Comparison of ENCODE assay signal across 12 cellular contexts in genomic region chr2:40282428-40282827, GRCh38.
DNase-seq lines count a peak whose midpoint lies in the region; ATAC-seq, FAIRE-seq and TF ChIP-seq lines count a peak whose summit lies in the region.
"Had no signal": no experiment of that assay in that cellular context is flagged by ENCODE, and none has a peak within 500 bp of the region (broad histone marks: within the 10 kb centered on the region; RNA-seq: fewer than 3 reads in every experiment).

No MANE protein-coding gene starts in this region.

- peak overlapping the region in 1 of 3 donors; percentile 48 for H3K27ac Mint-ChIP-seq in IgD-negative memory B cell
- H3K27ac Mint-ChIP-seq in activated CD4-positive, alpha-beta memory T cell treated with anti-CD3 and anti-CD28 coated beads for 36 hours, result no peak overlapping the region
- H3K27ac Mint-ChIP-seq: activated naive CD4-positive, alpha-beta T cell treated with anti-CD3 and anti-CD28 coated beads, Interleukin-2, amount 50 U/mL, for 72 hours; stimulated activated naive CD8-positive, alpha-beta T cell treated with anti-CD3 and anti-CD28 coated beads, Interleukin-15, Interleukin-2, amounts not matched to agents 100 ng/mL and 50 ng/mL, for 24 hours had no signal

- TF ChIP-seq CTCF in heart left ventricle (IDR thresholded peaks at IDR 0.05), result no peak

- H3K9ac ChIP-seq in subcutaneous abdominal adipose tissue (ENCODE audit: low read length in 5 of 5), result peak overlapping the region in 1 of 5 donors; percentile 40

- H3K9me3 ChIP-seq in heart left ventricle (no peaks in the 10 kb centered on the region), subcutaneous abdominal adipose tissue (ENCODE audit: control insufficient read depth in 5 of 5, low read length in 5 of 5) (no peaks in the 10 kb centered on the region)

- WGBS in heart left ventricle, 4 donors, result 26 to 42% (median 34%) methylated on average over 7 of the region's 7 CpGs

- intact Hi-C loops in heart left ventricle (cut with DNase I), result loop anchor here in 2 of 10 donors (10.0 kb wide), 2 partner anchors 162 to 172 kb away; partner anchors contain the start of gene SLC8A1 (in 1 of the 2)
- intact Hi-C loops in activated CD4-positive, alpha-beta memory T cell treated with anti-CD3 and anti-CD28 coated beads for 36 hours (cut with micrococcal nuclease), result no loop called here

- CTCF ChIA-PET in activated CD4-positive, alpha-beta memory T cell treated with anti-CD3 and anti-CD28 coated beads for 36 hours (lab: Charles Lee), result no interaction called here

- H3K36me3 ChIP-seq in heart left ventricle (no peaks in the 10 kb centered on the region), subcutaneous abdominal adipose tissue (ENCODE audit: control insufficient read depth in 5 of 5, insufficient read depth in 5 of 5, low read length in 5 of 5) (no peaks in the 10 kb centered on the region)

- H3K27me3 Mint-ChIP-seq in IgD-negative memory B cell, result no peaks in the 10 kb centered on the region
- H3K27me3 Mint-ChIP-seq in activated CD4-positive, alpha-beta memory T cell treated with anti-CD3 and anti-CD28 coated beads for 36 hours, result no peaks in the 10 kb centered on the region
- H3K27me3 Mint-ChIP-seq: stimulated activated naive CD8-positive, alpha-beta T cell treated with anti-CD3 and anti-CD28 coated beads, Interleukin-15, Interleukin-2, amounts not matched to agents 100 ng/mL and 50 ng/mL, for 24 hours had no signal

- H3K9me3 Mint-ChIP-seq in IgD-negative memory B cell, result no peaks in the 10 kb centered on the region
- no peaks in the 10 kb centered on the region for H3K9me3 Mint-ChIP-seq in activated CD4-positive, alpha-beta memory T cell treated with anti-CD3 and anti-CD28 coated beads for 36 hours
- H3K9me3 Mint-ChIP-seq: activated naive CD4-positive, alpha-beta T cell treated with anti-CD3 and anti-CD28 coated beads, Interleukin-2, amount 50 U/mL, for 72 hours; stimulated activated naive CD8-positive, alpha-beta T cell treated with anti-CD3 and anti-CD28 coated beads, Interleukin-15, Interleukin-2, amounts not matched to agents 100 ng/mL and 50 ng/mL, for 24 hours had no signal

- no peaks in the 10 kb centered on the region for H3K27me3 ChIP-seq in heart left ventricle
- no peaks in the 10 kb centered on the region for H3K27me3 ChIP-seq in subcutaneous abdominal adipose tissue (ENCODE audit: control insufficient read depth in 5 of 5, insufficient read depth in 4 of 5, low read length in 5 of 5)

- peak overlapping the region; percentile 3 to 78 (median 70) for H3K27ac ChIP-seq in heart left ventricle
- no peak overlapping the region for H3K27ac ChIP-seq in subcutaneous abdominal adipose tissue (ENCODE audit: low read depth, low read length)

- peak overlapping the region; percentile 8 to 85 (median 70) for H3K4me3 Mint-ChIP-seq in IgD-negative memory B cell
- H3K4me3 Mint-ChIP-seq in activated CD4-positive, alpha-beta memory T cell treated with anti-CD3 and anti-CD28 coated beads for 36 hours, result no peak overlapping the region
- H3K4me3 Mint-ChIP-seq: stimulated activated naive CD8-positive, alpha-beta T cell treated with anti-CD3 and anti-CD28 coated beads, Interleukin-15, Interleukin-2, amounts not matched to agents 100 ng/mL and 50 ng/mL, for 24 hours had no signal

- H3K4me1 ChIP-seq in heart left ventricle, result peaks cover 3 to 88% (median 62%) of the 10 kb centered on the region in 12 donors
- H3K4me1 ChIP-seq in subcutaneous abdominal adipose tissue (ENCODE audit: control insufficient read depth in 5 of 5, insufficient read depth in 5 of 5, low read length in 5 of 5), result peaks cover 1 to 32% (median 22%) of the 10 kb centered on the region in 5 donors

- no peak for TF ChIP-seq POLR2A in heart left ventricle (IDR thresholded peaks at IDR 0.05)

- DNase-seq in GM19239 (ENCODE audit: insufficient read length, low spot score) (no peak), heart left ventricle (no peak), activated T-cell treated with anti-CD3 and anti-CD28 coated beads for 4 hours (no peak)
- no peak for DNase-seq in activated CD4-positive, alpha-beta memory T cell treated with anti-CD3 and anti-CD28 coated beads for 36 hours
- DNase-seq: head of caudate nucleus, NCI-H345 had no signal

- ATAC-seq in heart left ventricle, result peak in 1 of 4 donors; percentile 8
- ATAC-seq in HG03354 (IDR thresholded peaks at IDR 0.05; ENCODE audit: poor library complexity, severe bottlenecking, unreplicated experiment), result no peak
- ATAC-seq in GM21619 (IDR thresholded peaks at IDR 0.05; ENCODE audit: unreplicated experiment), result no peak
- ATAC-seq: activated naive CD4-positive, alpha-beta T cell treated with anti-CD3 and anti-CD28 coated beads, Interleukin-2, amount 50 U/mL, for 72 hours had no signal

- no peaks in the 10 kb centered on the region for H3K36me3 Mint-ChIP-seq in IgD-negative memory B cell
- no peaks in the 10 kb centered on the region for H3K36me3 Mint-ChIP-seq in activated CD4-positive, alpha-beta memory T cell treated with anti-CD3 and anti-CD28 coated beads for 36 hours
- H3K36me3 Mint-ChIP-seq: activated naive CD4-positive, alpha-beta T cell treated with anti-CD3 and anti-CD28 coated beads, Interleukin-2, amount 50 U/mL, for 72 hours had no signal

- H3K4me1 Mint-ChIP-seq in IgD-negative memory B cell, result peaks cover 16 to 42% (median 19%) of the 10 kb centered on the region in 3 donors
- no peaks in the 10 kb centered on the region for H3K4me1 Mint-ChIP-seq in activated CD4-positive, alpha-beta memory T cell treated with anti-CD3 and anti-CD28 coated beads for 36 hours (ENCODE audit: low read depth)

- H3K4me3 ChIP-seq in heart left ventricle (peak overlapping the region in 9 of 12 donors; percentile 1 to 38 (median 33)), subcutaneous abdominal adipose tissue (ENCODE audit: low read depth in 1 of 5, low read length in 5 of 5) (peak overlapping the region; percentile 34 to 43 (median 36))

- peak; percentile 59 for FAIRE-seq in GM19239 (lab: Jason Lieb, UNC)

- POLR2A ChIA-PET in activated CD4-positive, alpha-beta memory T cell treated with anti-CD3 and anti-CD28 coated beads for 36 hours (lab: Charles Lee), result no interaction called here
